In the genomic region with DNA sequence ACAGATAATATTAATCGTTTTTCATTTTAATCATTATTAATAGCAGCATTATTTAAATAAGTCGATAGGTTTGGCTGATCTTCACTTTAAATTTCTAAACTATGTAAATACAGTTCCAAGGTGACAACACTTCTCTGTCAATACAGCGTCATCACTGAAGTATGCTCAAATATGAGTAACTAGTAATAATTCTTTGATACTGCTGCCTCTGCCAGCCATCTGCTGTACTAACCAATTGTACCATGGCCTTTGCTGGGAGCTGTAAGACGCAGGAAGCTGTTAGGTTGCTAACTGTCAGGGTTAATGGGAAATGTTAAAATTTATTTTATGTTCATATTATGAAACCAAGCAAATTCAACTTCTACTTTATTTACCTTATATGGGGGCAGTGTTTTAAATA, we compare ENCODE assay signal across 19 cellular contexts.
"Had no signal": no experiment of that assay in that cellular context is flagged by ENCODE, and none has a peak within 500 bp of the region (broad histone marks: within the 10 kb centered on the region; RNA-seq: fewer than 3 reads in every experiment).

No MANE protein-coding gene starts in this region.

- H3K27ac ChIP-seq: cardiac muscle cell, VCaP had no signal

- H3K36me3 ChIP-seq: cardiac muscle cell had no signal

- H3K27me3 ChIP-seq: cardiac muscle cell had no signal

- ATAC-seq: activated T-cell treated with anti-CD3 and anti-CD28 coated beads, Interleukin-2, amount 50 U/mL, for 4 hours; T-cell had no signal

- H3K4me3 ChIP-seq: cardiac muscle cell had no signal

- DNase-seq: activated CD4-positive, alpha-beta memory T cell treated with anti-CD3 and anti-CD28 coated beads for 36 hours; activated CD4-positive, alpha-beta T cell treated with anti-CD3 and anti-CD28 coated beads, Interleukin-2, amount 10 ng/mL, durations not matched to agents 7 days and 5 days; activated CD4-positive, CD25-positive, alpha-beta regulatory T cell; activated CD8-positive, alpha-beta memory T cell treated with anti-CD3 and anti-CD28 coated beads for 24 hours; activated gamma-delta T cell; activated naive CD4-positive, alpha-beta T cell treated with anti-CD3 and anti-CD28 coated beads for 36 hours; activated T-cell treated with anti-CD3 and anti-CD28 coated beads, Interleukin-2, amount 50 U/mL, for 4 hours; amygdala; NCI-H1105 treated with DMSO at 0.1 percent for 48 hours; NCI-H1436 treated with DMSO at 0.1 percent for 48 hours; NCI-H187 treated with DMSO at 0.1 percent for 48 hours; NCI-H2081 treated with DMSO at 0.1 percent for 48 hours; NCI-H446; NCI-H524; SIG-M5; T-cell; T-helper 2 cell had no signal
